ENCODE assay signal across 14 cellular contexts in the genomic region with DNA sequence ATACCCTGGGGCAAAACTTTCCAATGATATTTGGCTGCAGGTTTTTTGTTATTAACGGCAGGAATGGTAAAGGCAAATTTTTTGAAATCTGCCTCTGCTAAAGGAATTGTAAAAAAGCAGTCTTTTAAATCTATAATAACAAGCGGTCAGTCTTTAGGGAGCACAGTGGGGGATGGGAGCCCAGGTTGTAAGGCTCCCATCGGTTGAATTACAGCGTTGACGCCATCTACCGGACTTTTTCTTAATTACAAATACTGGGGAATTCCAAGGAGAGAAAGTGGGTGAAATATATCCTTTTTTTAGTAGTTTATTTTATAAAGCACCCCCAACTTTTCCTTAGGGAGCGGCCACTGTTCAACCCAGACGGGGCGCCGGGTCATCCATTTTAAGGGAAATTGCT. TPM values are rescaled to one million over a fixed set of nuclear protein-coding genes. Genes with fewer than 3 reads are reported as not detected.
DNase-seq lines count a peak whose midpoint lies in the region; ATAC-seq, FAIRE-seq and TF ChIP-seq lines count a peak whose summit lies in the region.
"Not testable (repeated sequence)": the region's sequence is repeated elsewhere in the genome, so short reads cannot be mapped to it uniquely, and the experiment has no call there.
"Had no signal": no experiment of that assay in that cellular context is flagged by ENCODE, and none has a peak within 500 bp of the region (broad histone marks: within the 10 kb centered on the region; RNA-seq: fewer than 3 reads in every experiment).

No MANE protein-coding gene starts in this region.

- not testable (repeated sequence) for H4K20me1 ChIP-seq in HCT116 (ENCODE audit: insufficient read depth); K562 (replicated peaks; ENCODE audit: control insufficient read depth, insufficient read depth, low read length)

- WGBS in K562 (ENCODE audit: insufficient coverage, low coverage, missing lambda C conversion rate), result no CpG with 5 or more reads among the region's 10 CpGs

- not testable (repeated sequence) for TF ChIP-seq RAD21 in HCT116 (IDR thresholded peaks at IDR 0.05; ENCODE audit: low read depth); K562 (CRISPR knock-in tag; conservative IDR thresholded peaks at IDR 0.05 in 1 of 2, IDR thresholded peaks at IDR 0.05 in 1 of 2)

- DNase-seq in GM12892 (ENCODE audit: insufficient read length); HCT116 (ENCODE audit: low read depth, low spot score); Panc1 (ENCODE audit: low read depth, low spot score); WTC11 (ENCODE audit: low spot score); K562 (ENCODE audit: extremely low read depth in 1 of 4, low spot score in 3 of 4); left lung: not testable (repeated sequence)

- not testable (repeated sequence) for H3K27me3 ChIP-seq in HCT116 (ENCODE audit: insufficient read depth, low read length); Panc1 (ENCODE audit: control insufficient read depth, insufficient read depth, low read length); K562 (ENCODE audit: control insufficient read depth in 2 of 2, insufficient read depth in 2 of 2, low read length in 2 of 2); left lung

- H3K9ac ChIP-seq in HCT116 (ENCODE audit: low read length); K562 (ENCODE audit: insufficient read depth in 1 of 2, low read depth in 2 of 2, low read length in 2 of 2): not testable (repeated sequence)

- not testable (repeated sequence) for H3K4me1 ChIP-seq in HCT116 (ENCODE audit: control insufficient read depth in 1 of 2, insufficient read depth in 2 of 2, low read length in 2 of 2); Panc1 (ENCODE audit: control insufficient read depth, insufficient read depth, low read length); K562 (replicated peaks in 1 of 2; ENCODE audit: control insufficient read depth in 2 of 2, insufficient read depth in 2 of 2, low read length in 2 of 2); left lung

- peak; percentile 89 for FAIRE-seq in A204.1 (lab: Jason Lieb, UNC)
- peak; percentile 36 for FAIRE-seq in GM12892 (lab: Jason Lieb, UNC)
- FAIRE-seq in K562 (lab: Jason Lieb, UNC), result peak; percentile 49

- not testable (repeated sequence) for H3K4me3 Mint-ChIP-seq in WTC11

- not testable (repeated sequence) for TF ChIP-seq CTCF in HCT116 (IDR thresholded peaks at IDR 0.05 in 2 of 3, conservative IDR thresholded peaks at IDR 0.05 in 1 of 3; ENCODE audit: borderline replicate concordance in 1 of 3, insufficient read depth in 1 of 3, low read depth in 2 of 3, low read length in 2 of 3); Panc1 (IDR thresholded peaks at IDR 0.05); WTC11 (IDR thresholded peaks at IDR 0.05); K562 (IDR thresholded peaks at IDR 0.05 in 2 of 3, conservative IDR thresholded peaks at IDR 0.05 in 1 of 3; ENCODE audit: insufficient read depth in 2 of 3, low read depth in 1 of 3, low read length in 3 of 3); left lung (IDR thresholded peaks at IDR 0.05)

- intact Hi-C loops in HCT116 (cut with micrococcal nuclease); Panc1 (cut with micrococcal nuclease; ENCODE audit: unreplicated experiment); K562 (cut with micrococcal nuclease); left lung (cut with DNase I): not testable (repeated sequence)

- H3K4me3 ChIP-seq in HCT116 (replicated peaks in 1 of 2; ENCODE audit: low read depth in 1 of 2, low read length in 2 of 2); Panc1 (ENCODE audit: low read depth in 2 of 2, low read length in 2 of 2); K562; left lung: not testable (repeated sequence)

- BruUV-seq in HCT116 (replicated peaks; lab: Mats Ljungman, UMichigan); Panc1 (replicated peaks; lab: Mats Ljungman, UMichigan); K562 (replicated peaks; lab: Mats Ljungman, UMichigan): not testable (repeated sequence)

- not testable (repeated sequence) for H2AFZ ChIP-seq in HCT116 (ENCODE audit: low read depth, low read length, poor library complexity, severe bottlenecking); K562 (ENCODE audit: low read depth, low read length)

- H3K36me3 ChIP-seq in HCT116 (ENCODE audit: control insufficient read depth in 1 of 2, insufficient read depth in 2 of 2, low read length in 2 of 2); Panc1 (ENCODE audit: control insufficient read depth, insufficient read depth, low read length); K562 (ENCODE audit: control insufficient read depth, insufficient read depth, low read length); left lung: not testable (repeated sequence)

- TF ChIP-seq POLR2A in GM12892 (IDR thresholded peaks at IDR 0.05; ENCODE audit: low read depth, low read length); HCT116 (IDR thresholded peaks at IDR 0.05; ENCODE audit: borderline replicate concordance, extremely low read depth, insufficient read depth, insufficient read length); K562 (conservative IDR thresholded peaks at IDR 0.05): not testable (repeated sequence)

- H3K27ac Mint-ChIP-seq in WTC11, result not testable (repeated sequence)

- not testable (repeated sequence) for H3K9me2 ChIP-seq in HCT116 (ENCODE audit: insufficient read depth)

- H3K27me3 Mint-ChIP-seq in WTC11 (ENCODE audit: low read depth), result not testable (repeated sequence)

- not testable (repeated sequence) for H3K4me2 ChIP-seq in HCT116 (ENCODE audit: low read length); K562 (ENCODE audit: insufficient read depth, low read length)

- RAD21 ChIA-PET in HCT116 (lab: Charles Lee; ENCODE audit: low non-redundant PET in 1 of 2, low total read pairs in 2 of 2, uncharacterized antibody in 2 of 2, unreplicated experiment in 2 of 2), result not testable (repeated sequence)

- not testable (repeated sequence) for H3K27ac ChIP-seq in HCT116 (ENCODE audit: low read depth, low read length); Panc1 (ENCODE audit: low read length); K562 (ENCODE audit: extremely low read depth, low read depth, low read length); left lung

- H3K4me1 Mint-ChIP-seq in WTC11, result not testable (repeated sequence)

- in situ Hi-C loops in Panc1 (cut with HindIII; ENCODE audit: low pct_unique_long_range_greater_than_20kb, low sequenced_read_pairs); K562 (cut with MboI): not testable (repeated sequence)

- ATAC-seq in HCT116, result 0 out of 2 replicates have a peak, but pooled peaks have one; percentile 49
- ATAC-seq in Panc1, result peak; percentile 75
- ATAC-seq in SK-N-SH treated with all-trans-retinoic acid at 6 μM for 48 hours, result 0 out of 3 replicates have a peak, but pooled peaks have one; percentile 40
- peak; percentile 80 for ATAC-seq in WTC11
- ATAC-seq in K562, result peak; percentile 85
- ATAC-seq in left lung, result peak; percentile 42

- CTCF ChIA-PET in HCT116 (lab: Charles Lee); Panc1 (lab: Charles Lee); WTC11 (lab: Charles Lee); K562 (lab: Yijun Ruan, JAX; ENCODE audit: low intra/inter-chr PET ratio): not testable (repeated sequence)

- H3K9me3 Mint-ChIP-seq in WTC11, result not testable (repeated sequence)

- not testable (repeated sequence) for TF ChIP-seq EP300 in K562 (IDR thresholded peaks at IDR 0.05; ENCODE audit: low read length)

- not testable (repeated sequence) for H3K79me2 ChIP-seq in HCT116 (ENCODE audit: insufficient read depth, low read length); K562 (ENCODE audit: control insufficient read depth, insufficient read depth, low read length)

- H3K9me1 ChIP-seq in K562 (ENCODE audit: control insufficient read depth, insufficient read depth, low read length), result not testable (repeated sequence)

- not testable (repeated sequence) for H3K36me3 Mint-ChIP-seq in WTC11

- POLR2A ChIA-PET in HCT116 (lab: Charles Lee); Panc1 (lab: Charles Lee); WTC11 (lab: Charles Lee); K562 (lab: Yijun Ruan, JAX): not testable (repeated sequence)

- H3K9me3 ChIP-seq in HCT116 (ENCODE audit: control insufficient read depth in 1 of 2, insufficient read depth in 1 of 2, low read depth in 1 of 2, low read length in 2 of 2); Panc1 (ENCODE audit: control insufficient read depth, insufficient read depth, low read depth, low read length); K562 (replicated peaks; ENCODE audit: control insufficient read depth, insufficient read depth, low read depth, low read length); left lung: not testable (repeated sequence)

RNA-seq across cellular contexts. Expression of gene C4B, which starts 7.5 kb away (rescaled TPM):
- polyA plus RNA-seq in GM12892 (2012; ENCODE audit: missing spikeins), result 2.1 TPM
- total RNA-seq in HCT116 (2021; ENCODE audit: unreplicated experiment) (6.3 TPM), Panc1 (2021; ENCODE audit: unreplicated experiment) (8.8 TPM), WTC11 (2021) (3.7 to 5.1 TPM (median 5.0 TPM) in 3 replicates), K562 (2014; rRNA removed) (4.9 and 6.0 TPM in 2 replicates), K562 (2014; rRNA removed; fragmentation: Illumina TruSeq; extraction: Trizol) (2.4 and 3.3 TPM in 2 replicates), K562 (2015; rRNA removed; fragmentation: Illumina TruSeq; extraction: Trizol) (7.0 and 7.4 TPM in 2 replicates), K562 (2021) (8.5 and 8.8 TPM in 2 replicates), left lung (100 to 1,000 TPM in 1 of 2 donors, 10 to 100 TPM in 1; 81.3 to 101 TPM)
- 3.4 and 4.7 TPM in 2 replicates for polyA plus RNA-seq in HCT116 (2012)
- polyA plus RNA-seq in Panc1 (2012; ENCODE audit: insufficient read length), result 10.6 TPM
- 17.6 and 59.1 TPM in 2 replicates for total RNA-seq in K562 (2011; cell fraction: chromatin; rRNA removed; ENCODE audit: low replicate concordance)
- 28.7 and 30.2 TPM in 2 replicates for total RNA-seq in K562 (2011; cell fraction: nucleolus; rRNA removed)
- 20.5 and 23.3 TPM in 2 replicates for total RNA-seq in K562 (2011; cell fraction: nucleoplasm; rRNA removed)
- polyA plus RNA-seq in K562 (2011; rRNA removed) (7.4 and 14.4 TPM in 2 replicates), K562 (2014; fragmentation: Illumina TruSeq; extraction: Trizol) (5.4 and 7.2 TPM in 2 replicates), K562 (2014; fragmentation: Nextera tagmentation; extraction: Ambion mirVana) (under 1 TPM; 0.32 to 0.52 TPM), K562 (2014; rRNA removed) (6.0 and 6.9 TPM in 2 replicates)
- polyA plus RNA-seq in K562 (2011; cell fraction: cytosol; rRNA removed), result 9.6 and 14.8 TPM in 2 replicates
- polyA plus RNA-seq in K562 (2011; cell fraction: nucleus; rRNA removed), result 52.4 and 74.8 TPM in 2 replicates
- polyA plus RNA-seq in K562 (2012), result 9.3 and 10.8 TPM in 2 replicates
- polyA minus RNA-seq in K562 (2011; rRNA and poly(A)+ RNA removed), result 6.6 and 10.2 TPM in 2 replicates
- polyA minus RNA-seq in K562 (2011; cell fraction: cytosol; rRNA and poly(A)+ RNA removed), result 3.5 and 4.3 TPM in 2 replicates
- polyA minus RNA-seq in K562 (2011; cell fraction: nucleus; rRNA and poly(A)+ RNA removed), result 14.1 and 29.7 TPM in 2 replicates

RNA-seq across cellular contexts. Expression of gene CYP21A2, which starts 16.1 kb away (rescaled TPM):
- not detected for polyA plus RNA-seq in GM12892 (2012; ENCODE audit: missing spikeins)
- total RNA-seq in HCT116 (2021; ENCODE audit: unreplicated experiment) (1.4 TPM), Panc1 (2021; ENCODE audit: unreplicated experiment) (1.1 TPM), WTC11 (2021) (1.2 to 1.5 TPM (median 1.4 TPM) in 3 replicates), K562 (2014; rRNA removed) (0.45 and 0.77 TPM in 2 replicates), K562 (2014; rRNA removed; fragmentation: Illumina TruSeq; extraction: Trizol) (0.07 TPM in 1 of 2 replicates, not detected in the other), K562 (2015; rRNA removed; fragmentation: Illumina TruSeq; extraction: Trizol) (0.26 and 0.29 TPM in 2 replicates), K562 (2021) (1.3 and 1.4 TPM in 2 replicates), left lung (under 1 TPM; 0.23 to 0.47 TPM)
- polyA plus RNA-seq in HCT116 (2012), result 0.30 and 0.33 TPM in 2 replicates
- polyA plus RNA-seq in Panc1 (2012; ENCODE audit: insufficient read length), result not detected
- 2.1 and 3.8 TPM in 2 replicates for total RNA-seq in K562 (2011; cell fraction: chromatin; rRNA removed; ENCODE audit: low replicate concordance)
- total RNA-seq in K562 (2011; cell fraction: nucleolus; rRNA removed), result 1.8 TPM in 2 replicates
- 0.76 and 0.81 TPM in 2 replicates for total RNA-seq in K562 (2011; cell fraction: nucleoplasm; rRNA removed)
- polyA plus RNA-seq in K562 (2011; rRNA removed) (0.10 and 0.26 TPM in 2 replicates), K562 (2014; fragmentation: Illumina TruSeq; extraction: Trizol) (0.18 and 0.19 TPM in 2 replicates), K562 (2014; fragmentation: Nextera tagmentation; extraction: Ambion mirVana) (under 1 TPM; 0.03 to 0.04 TPM), K562 (2014; rRNA removed) (0.27 and 0.50 TPM in 2 replicates)
- polyA plus RNA-seq in K562 (2011; cell fraction: cytosol; rRNA removed), result 0.13 and 0.19 TPM in 2 replicates
- polyA plus RNA-seq in K562 (2011; cell fraction: nucleus; rRNA removed), result 1.6 and 1.7 TPM in 2 replicates
- polyA plus RNA-seq in K562 (2012), result 0.66 and 1.9 TPM in 2 replicates
- polyA minus RNA-seq in K562 (2011; rRNA and poly(A)+ RNA removed), result 0.14 TPM in 1 of 2 replicates, not detected in the other
- polyA minus RNA-seq in K562 (2011; cell fraction: cytosol; rRNA and poly(A)+ RNA removed), result not detected in 2 replicates
- 0.54 and 1.6 TPM in 2 replicates for polyA minus RNA-seq in K562 (2011; cell fraction: nucleus; rRNA and poly(A)+ RNA removed)
- total RNA-seq: CD4-positive, CD25-positive, alpha-beta regulatory T cell; Daoy; G401 had no signal
- polyA plus RNA-seq: CD14-positive monocyte; CD4-positive, alpha-beta memory T cell; CD4-positive, CD25-positive, alpha-beta regulatory T cell; CD8-positive, alpha-beta memory T cell had no signal

RNA-seq across cellular contexts. Expression of gene C4A, which starts 40.2 kb away (rescaled TPM):
- polyA plus RNA-seq in GM12892 (2012; ENCODE audit: missing spikeins), result 1.8 TPM
- total RNA-seq in HCT116 (2021; ENCODE audit: unreplicated experiment) (5.1 TPM), Panc1 (2021; ENCODE audit: unreplicated experiment) (8.1 TPM), WTC11 (2021) (3.8 to 5.2 TPM (median 4.2 TPM) in 3 replicates), K562 (2014; rRNA removed) (4.6 and 6.4 TPM in 2 replicates), K562 (2014; rRNA removed; fragmentation: Illumina TruSeq; extraction: Trizol) (2.2 and 3.5 TPM in 2 replicates), K562 (2015; rRNA removed; fragmentation: Illumina TruSeq; extraction: Trizol) (6.6 and 6.9 TPM in 2 replicates), K562 (2021) (7.6 and 9.3 TPM in 2 replicates), left lung (100 to 1,000 TPM in 1 of 2 donors, 10 to 100 TPM in 1; 95.5 to 124 TPM)
- polyA plus RNA-seq in HCT116 (2012), result 2.1 and 3.5 TPM in 2 replicates
- 4.7 TPM for polyA plus RNA-seq in Panc1 (2012; ENCODE audit: insufficient read length)
- total RNA-seq in K562 (2011; cell fraction: chromatin; rRNA removed; ENCODE audit: low replicate concordance), result 26.8 and 57.5 TPM in 2 replicates
- total RNA-seq in K562 (2011; cell fraction: nucleolus; rRNA removed), result 34.0 and 42.2 TPM in 2 replicates
- 22.1 and 27.8 TPM in 2 replicates for total RNA-seq in K562 (2011; cell fraction: nucleoplasm; rRNA removed)
- polyA plus RNA-seq in K562 (2011; rRNA removed) (7.2 and 14.8 TPM in 2 replicates), K562 (2014; fragmentation: Illumina TruSeq; extraction: Trizol) (5.0 and 6.5 TPM in 2 replicates), K562 (2014; fragmentation: Nextera tagmentation; extraction: Ambion mirVana) (under 1 TPM; 0.27 to 0.50 TPM), K562 (2014; rRNA removed) (6.1 and 7.2 TPM in 2 replicates)
- 11.2 and 13.8 TPM in 2 replicates for polyA plus RNA-seq in K562 (2011; cell fraction: cytosol; rRNA removed)
- 42.4 and 58.8 TPM in 2 replicates for polyA plus RNA-seq in K562 (2011; cell fraction: nucleus; rRNA removed)
- polyA plus RNA-seq in K562 (2012), result 9.7 and 11.2 TPM in 2 replicates
- polyA minus RNA-seq in K562 (2011; rRNA and poly(A)+ RNA removed), result 5.8 and 10.2 TPM in 2 replicates
- polyA minus RNA-seq in K562 (2011; cell fraction: cytosol; rRNA and poly(A)+ RNA removed), result 4.3 and 5.0 TPM in 2 replicates
- 12.0 and 25.4 TPM in 2 replicates for polyA minus RNA-seq in K562 (2011; cell fraction: nucleus; rRNA and poly(A)+ RNA removed)
- polyA plus RNA-seq: CD14-positive monocyte had no signal

RNA-seq across cellular contexts. Expression of gene DXO, which starts 50.2 kb away (rescaled TPM):
- 14.0 TPM for polyA plus RNA-seq in GM12892 (2012; ENCODE audit: missing spikeins)
- total RNA-seq in HCT116 (2021; ENCODE audit: unreplicated experiment) (16.4 TPM), Panc1 (2021; ENCODE audit: unreplicated experiment) (38.1 TPM), WTC11 (2021) (13.8 to 16.5 TPM (median 15.7 TPM) in 3 replicates), K562 (2014; rRNA removed) (29.0 and 31.1 TPM in 2 replicates), K562 (2014; rRNA removed; fragmentation: Illumina TruSeq; extraction: Trizol) (9.3 and 13.1 TPM in 2 replicates), K562 (2015; rRNA removed; fragmentation: Illumina TruSeq; extraction: Trizol) (18.6 and 19.4 TPM in 2 replicates), K562 (2021) (27.6 and 28.5 TPM in 2 replicates), left lung (10 to 100 TPM; 16.2 to 17.8 TPM)
- 18.6 and 23.7 TPM in 2 replicates for polyA plus RNA-seq in HCT116 (2012)
- polyA plus RNA-seq in Panc1 (2012; ENCODE audit: insufficient read length), result 37.2 TPM
- 48.5 and 121 TPM in 2 replicates for total RNA-seq in K562 (2011; cell fraction: chromatin; rRNA removed; ENCODE audit: low replicate concordance)
- total RNA-seq in K562 (2011; cell fraction: nucleolus; rRNA removed), result 102 and 121 TPM in 2 replicates
- 59.5 and 73.2 TPM in 2 replicates for total RNA-seq in K562 (2011; cell fraction: nucleoplasm; rRNA removed)
- polyA plus RNA-seq in K562 (2011; rRNA removed) (11.9 and 25.1 TPM in 2 replicates), K562 (2014; fragmentation: Illumina TruSeq; extraction: Trizol) (30.4 and 31.8 TPM in 2 replicates), K562 (2014; fragmentation: Nextera tagmentation; extraction: Ambion mirVana) (1 to 10 TPM; 6.4 to 7.3 TPM), K562 (2014; rRNA removed) (31.9 and 35.1 TPM in 2 replicates)
- 31.8 and 33.4 TPM in 2 replicates for polyA plus RNA-seq in K562 (2011; cell fraction: cytosol; rRNA removed)
- polyA plus RNA-seq in K562 (2011; cell fraction: nucleus; rRNA removed), result 168 and 185 TPM in 2 replicates
- 27.9 and 39.5 TPM in 2 replicates for polyA plus RNA-seq in K562 (2012)
- 11.3 and 11.5 TPM in 2 replicates for polyA minus RNA-seq in K562 (2011; rRNA and poly(A)+ RNA removed)
- 9.3 and 12.2 TPM in 2 replicates for polyA minus RNA-seq in K562 (2011; cell fraction: cytosol; rRNA and poly(A)+ RNA removed)
- 38.9 and 52.6 TPM in 2 replicates for polyA minus RNA-seq in K562 (2011; cell fraction: nucleus; rRNA and poly(A)+ RNA removed)
